ENCODE assay signal across 1 cellular context in the genomic region with DNA sequence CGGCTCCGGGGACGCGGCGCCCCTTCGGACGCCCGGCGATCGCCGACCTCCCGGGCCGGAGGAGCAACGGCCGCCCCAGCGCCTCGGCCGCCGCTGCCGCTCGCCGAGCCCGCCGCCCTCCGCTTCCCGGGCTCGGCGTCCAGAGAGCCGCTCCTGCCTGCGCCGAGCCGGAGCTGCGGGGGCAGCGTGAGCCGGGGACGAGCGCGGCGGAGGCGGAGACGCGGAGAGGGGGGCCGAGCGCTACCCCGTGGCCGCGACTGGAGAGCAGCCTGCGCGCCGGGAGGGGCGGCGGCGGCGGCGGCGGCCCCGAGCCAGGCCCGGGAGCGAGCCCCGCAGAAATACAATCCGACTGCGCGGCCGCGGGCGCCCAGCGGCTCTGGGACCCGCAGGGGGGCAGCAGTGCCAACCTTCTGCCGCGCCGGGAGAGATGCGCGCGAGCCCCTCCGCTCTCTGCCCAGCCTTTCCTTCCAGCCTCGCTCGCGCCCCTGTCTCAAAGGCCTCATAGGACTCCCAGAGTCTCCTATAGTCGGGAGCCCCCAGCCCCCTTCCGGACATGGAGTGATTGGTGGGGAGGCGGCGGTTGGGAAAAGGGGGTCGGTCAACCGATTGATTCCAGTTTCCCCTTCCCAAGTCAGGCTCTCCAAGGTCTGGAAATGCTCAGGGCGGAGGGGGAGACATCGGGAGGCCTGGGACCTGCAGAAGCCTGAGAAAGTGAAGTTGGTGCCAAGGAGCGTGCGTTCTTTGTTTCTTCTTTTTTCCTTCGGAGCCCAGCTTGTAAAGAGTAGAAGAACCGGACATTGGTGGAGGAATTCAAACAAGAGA.
TF ChIP-seq lines count a peak whose summit lies in the region.

No MANE protein-coding gene starts in this region.

TF ChIP-seq in SK-N-SH, 30 proteins besides CTCF, POLR2A, EP300 and RAD21 (continued from another document):
- no peak for TF ChIP-seq REST (IDR thresholded peaks at IDR 0.05; ENCODE audit: low read depth, low read length)
